ENCODE assay signal across 8 cellular contexts in the genomic region with DNA sequence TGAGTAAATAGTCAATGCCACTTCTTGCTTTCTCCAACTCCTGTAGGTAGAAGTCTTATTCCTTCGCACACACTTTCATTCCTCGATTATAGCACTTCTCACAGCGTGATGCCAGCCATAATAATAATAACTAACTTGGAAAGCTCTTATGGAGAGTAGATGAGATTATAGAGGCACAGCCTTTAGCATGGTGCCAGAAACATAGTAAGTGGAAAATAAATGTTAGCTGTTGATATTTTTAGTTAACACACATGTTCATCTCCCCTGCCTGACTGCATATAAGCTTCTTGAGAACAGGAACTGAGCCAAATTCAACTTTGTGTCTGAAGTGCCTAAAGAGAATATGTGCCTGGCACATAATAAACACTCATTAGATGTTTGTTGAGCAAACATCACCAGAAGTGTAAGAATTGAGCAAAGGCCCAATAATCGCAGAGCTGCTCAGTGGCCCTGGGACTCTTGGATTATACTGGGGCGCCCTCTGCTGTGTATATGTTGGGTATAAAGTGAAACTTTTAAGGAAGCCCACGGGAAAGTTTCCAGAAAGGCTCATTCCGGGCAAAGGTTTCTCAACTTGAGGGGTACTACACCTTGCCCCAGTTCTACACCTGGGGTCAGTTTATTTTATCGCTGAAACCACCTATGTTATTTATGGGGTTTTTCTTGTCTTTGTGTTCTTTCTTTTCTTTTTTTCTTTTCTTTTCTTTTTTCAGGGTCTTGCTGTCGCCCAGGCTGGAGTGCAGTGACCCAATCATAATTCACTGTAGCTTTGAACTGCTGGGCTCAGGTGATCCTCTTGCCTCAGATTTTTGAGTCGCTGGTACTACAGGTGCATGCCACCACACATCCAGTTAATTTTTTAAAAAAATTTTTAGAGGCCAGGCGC. TPM values are rescaled to one million over a fixed set of nuclear protein-coding genes. Genes with fewer than 3 reads are reported as not detected.
A peak's percentile ranks its signal among the peaks of the same experiment; 100 is the strongest.
DNase-seq lines count a peak whose midpoint lies in the region; ATAC-seq and TF ChIP-seq lines count a peak whose summit lies in the region.

No MANE protein-coding gene starts in this region.

- TF ChIP-seq CTCF in AG04450 (IDR thresholded peaks at IDR 0.05; ENCODE audit: low read depth, low read length) (peak; percentile 71), epithelial cell of proximal tubule (conservative IDR thresholded peaks at IDR 0.05; ENCODE audit: low read depth, low read length) (peak; percentile 82), natural killer cell (IDR thresholded peaks at IDR 0.05) (no peak), stomach (IDR thresholded peaks at IDR 0.05) (peak in 4 of 7 experiments; percentile 13 to 76 (median 40))

- CTCF ChIA-PET in AG04450 (lab: Charles Lee) = interaction anchor here (0.5 to 8.5 kb wide), 38 partner anchors 9 to 1722 kb away, joined by 3 to 197 read pairs (median 5); a partner anchor contains a TSS

- no peak for TF ChIP-seq EP300 in stomach (IDR thresholded peaks at IDR 0.05)

- no peak overlapping the region for H3K4me3 Mint-ChIP-seq in natural killer cell

- peaks cover 0 to 9% (median 3%) of the 10 kb centered on the region in 4 donors for H3K4me1 ChIP-seq in stomach

- H3K27ac ChIP-seq in AG04450 (ENCODE audit: low read depth, low read length) (no peak overlapping the region), stomach (no peak overlapping the region)

- intact Hi-C loops in natural killer cell (cut with micrococcal nuclease) (loop anchor here (1.0 kb wide), 1 partner anchor 140 kb away; no protein-coding TSS in a partner anchor), stomach (cut with DNase I; ENCODE audit: low total_unique reads) (loop anchor here (5.0 kb wide), 1 partner anchor 117 kb away; no protein-coding TSS in a partner anchor)

- peak; percentile 67 for ATAC-seq in GM18519 (IDR thresholded peaks at IDR 0.05; ENCODE audit: low FRiP score, unreplicated experiment)
- ATAC-seq in natural killer cell = peak in 2 of 3 donors; percentile 44 to 60

- WGBS in stomach, 5 donors = 31 to 43% (median 34%) methylated on average over 11 of the region's 11 CpGs

- peaks cover 0 to 5% of the 10 kb centered on the region in 2 donors for H3K4me1 Mint-ChIP-seq in natural killer cell

- H3K9me3 ChIP-seq in AG04450 (ENCODE audit: control insufficient read depth, insufficient read depth, low read length) (no peaks in the 10 kb centered on the region), stomach (no peaks in the 10 kb centered on the region)

- no peaks in the 10 kb centered on the region for H3K27me3 ChIP-seq in AG04450 (ENCODE audit: control insufficient read depth, insufficient read depth, low read length)
- peaks cover 0 to 11% (median 0%) of the 10 kb centered on the region in 3 donors for H3K27me3 ChIP-seq in stomach

- POLR2A ChIA-PET in AG04450 (lab: Yijun Ruan, JAX) = no interaction called here

- DNase-seq in AG04450 (ENCODE audit: low read depth, low spot score) = peak; percentile 2
- peak; percentile 49 for DNase-seq in HPDE6-E6E7 (ENCODE audit: extremely low spot score)
- peak; percentile 16 for DNase-seq in NOMO-1 treated with dmso at 0.1 percent for 144 hours (lab: John Stamatoyannopoulos, UW; ENCODE audit: unreplicated experiment)
- DNase-seq in activated CD8-positive, alpha-beta memory T cell treated with anti-CD3 and anti-CD28 coated beads, Interleukin-2, amount 50 U/mL, for 24 hours (ENCODE audit: extremely low read depth) = peak; percentile 23
- no peak for DNase-seq in epithelial cell of proximal tubule (ENCODE audit: low read depth)
- no peak for DNase-seq in natural killer cell
- DNase-seq in stomach = peak; percentile 82

- H3K9me3 Mint-ChIP-seq in natural killer cell = no peaks in the 10 kb centered on the region

- H3K4me3 ChIP-seq in AG04450 (ENCODE audit: low read depth, low read length) = no peak overlapping the region
- no peak overlapping the region for H3K4me3 ChIP-seq in epithelial cell of proximal tubule (ENCODE audit: low read depth, low read length)
- H3K4me3 ChIP-seq in stomach = peak overlapping the region in 1 of 4 donors; percentile 6

- peaks cover 5% of the 10 kb centered on the region for H3K36me3 Mint-ChIP-seq in natural killer cell

- no peak overlapping the region for H3K27ac Mint-ChIP-seq in natural killer cell

- no peaks in the 10 kb centered on the region for H3K36me3 ChIP-seq in stomach

- H3K27me3 Mint-ChIP-seq in natural killer cell (ENCODE audit: low read depth in 2 of 2) = peaks cover 7 to 14% of the 10 kb centered on the region in 2 donors

- no peak for TF ChIP-seq POLR2A in stomach (IDR thresholded peaks at IDR 0.05)

RNA-seq across cellular contexts. Expression of a gene that starts 22.3 kb away (rescaled TPM):
- polyA plus RNA-seq in AG04450 (2011; rRNA removed) (not detected in 2 replicates), stomach (1 to 10 TPM in 1 of 3 donors, not detected in 2; 5.3 TPM)
- not detected in 2 replicates for polyA minus RNA-seq in AG04450 (2011; rRNA and poly(A)+ RNA removed)
- total RNA-seq in epithelial cell of proximal tubule (3.2 TPM in 1 of 2 replicates, not detected in the other), natural killer cell (not detected), stomach (not detected)

Comparison
In these comparisons a context has a peak if more than half of its experiments do, and no peak if none do; other contexts are left out.
1. DNase-seq: peak in AG04450 (single experiment), HPDE6-E6E7 (single experiment), NOMO-1 treated with dmso at 0.1 percent for 144 hours (single experiment), activated CD8-positive, alpha-beta memory T cell treated with anti-CD3 and anti-CD28 coated beads, Interleukin-2, amount 50 U/mL, for 24 hours (single experiment) and stomach (single experiment); none in epithelial cell of proximal tubule (single experiment) and natural killer cell (single experiment).